8 cellular contexts compared by ENCODE assay signal in genomic region chr20:327041-327945, GRCh38. TPM values are rescaled to one million over a fixed set of nuclear protein-coding genes. Genes with fewer than 3 reads are reported as not detected.
DNase-seq lines count a peak whose midpoint lies in the region; ATAC-seq and TF ChIP-seq lines count a peak whose summit lies in the region.

No MANE protein-coding gene starts in this region.

- H3K4ac ChIP-seq in neuronal stem cell (ENCODE audit: low read length) = no peak overlapping the region

- no peak for TF ChIP-seq CTCF in GM12865 (IDR thresholded peaks at IDR 0.05; ENCODE audit: insufficient read depth, low read depth, low read length, missing control alignments)
- TF ChIP-seq CTCF in testis (IDR thresholded peaks at IDR 0.05) = no peak

- H3K4me3 ChIP-seq in GM12865 (ENCODE audit: low read depth, low read length) = peak overlapping the region; percentile 85
- peak overlapping the region; percentile 97 to 98 for H3K4me3 ChIP-seq in neuronal stem cell (ENCODE audit: low read length in 2 of 2)
- H3K4me3 ChIP-seq in testis = peak overlapping the region; percentile 79 to 80

- TF ChIP-seq POLR2A in testis (IDR thresholded peaks at IDR 0.05) = no peak

- no peak overlapping the region for H3K27ac Mint-ChIP-seq in activated naive CD4-positive, alpha-beta T cell treated with anti-CD3 and anti-CD28 coated beads, Interleukin-2, amount 50 U/mL, for 72 hours

- H4K91ac ChIP-seq in neuronal stem cell (ENCODE audit: low read depth, low read length, poor library complexity) = no peak overlapping the region

- H4K8ac ChIP-seq in neuronal stem cell (ENCODE audit: low read depth, low read length) = no peak overlapping the region

- intact Hi-C loops in testis (cut with DNase I; ENCODE audit: low total_unique reads) = loop anchor here (10.0 kb wide), 1 partner anchor 52 kb away; no protein-coding TSS in a partner anchor

- H2BK15ac ChIP-seq in neuronal stem cell (ENCODE audit: low read length) = no peak overlapping the region

- no peak overlapping the region for H2BK120ac ChIP-seq in neuronal stem cell (ENCODE audit: low read depth, low read length)

- H3K27ac ChIP-seq in neuronal stem cell (replicated peaks; ENCODE audit: low read length) = peak overlapping the region; percentile 25
- H3K27ac ChIP-seq in testis = peak overlapping the region; percentile 86 to 97

- peak overlapping the region; percentile 42 for H2AK5ac ChIP-seq in neuronal stem cell (ENCODE audit: low read depth, low read length)

- peak overlapping the region; percentile 60 for H3K4me2 ChIP-seq in neuronal stem cell (ENCODE audit: insufficient read depth, low read length, poor library complexity, severe bottlenecking)

- H3K18ac ChIP-seq in neuronal stem cell (ENCODE audit: low read length) = peak overlapping the region; percentile 84

- no CpG with 5 or more reads among the region's 50 CpGs for WGBS in neuronal stem cell (ENCODE audit: extremely low coverage in 2 of 2, insufficient read length in 2 of 2, insufficient replicate concordance in 1 of 2), 2 donors
- WGBS in testis, 2 donors = 2% methylated on average over 43 to 48 of the region's 50 CpGs

- peak; percentile 11 to 47 for ATAC-seq in activated naive CD4-positive, alpha-beta T cell treated with anti-CD3 and anti-CD28 coated beads, Interleukin-2, amount 50 U/mL, for 72 hours
- ATAC-seq in GM21367 (IDR thresholded peaks at IDR 0.05; ENCODE audit: unreplicated experiment) = no peak

- in situ Hi-C loops in SK-MEL-5 (cut with HindIII; ENCODE audit: low pct_unique_long_range_greater_than_20kb, low sequenced_read_pairs) = loop anchor here (10.0 kb wide), 1 partner anchor 62 kb away; no protein-coding TSS in a partner anchor

- peak overlapping the region; percentile 40 for H3K14ac ChIP-seq in neuronal stem cell (ENCODE audit: low read length)

- peaks cover 10% of the 10 kb centered on the region for H3K79me1 ChIP-seq in neuronal stem cell (ENCODE audit: low read depth, low read length)

- no peaks in the 10 kb centered on the region for H3K9me3 Mint-ChIP-seq in activated naive CD4-positive, alpha-beta T cell treated with anti-CD3 and anti-CD28 coated beads, Interleukin-2, amount 50 U/mL, for 72 hours

- no peak overlapping the region for H2AFZ ChIP-seq in neuronal stem cell (ENCODE audit: low read length)

- peak overlapping the region; percentile 49 for H2BK5ac ChIP-seq in neuronal stem cell (ENCODE audit: low read length)

- H3K23ac ChIP-seq in neuronal stem cell (ENCODE audit: low read depth, low read length, poor library complexity) = peak overlapping the region; percentile 77

- DNase-seq in GM12865 (ENCODE audit: low read depth) (peak; percentile 94), NAMALWA (ENCODE audit: low spot score) (peak; percentile 95), SK-MEL-5 (ENCODE audit: low read depth, low spot score) (peak; percentile 89), germinal center (ENCODE audit: low spot score) (peak; percentile 86), neuronal stem cell (ENCODE audit: low spot score) (peak; percentile 98), testis (peak; percentile 88)
- peak; percentile 80 to 92 for DNase-seq in activated naive CD4-positive, alpha-beta T cell treated with anti-CD3 and anti-CD28 coated beads, Interleukin-2, amount 50 U/mL, for 72 hours (ENCODE audit: low spot score in 2 of 2)

- no peak overlapping the region for H2BK12ac ChIP-seq in neuronal stem cell (ENCODE audit: low read length)

- H3K36me3 Mint-ChIP-seq in activated naive CD4-positive, alpha-beta T cell treated with anti-CD3 and anti-CD28 coated beads, Interleukin-2, amount 50 U/mL, for 72 hours = peaks cover 0 to 6% of the 10 kb centered on the region in 2 donors

- H3K27me3 ChIP-seq in neuronal stem cell (ENCODE audit: control insufficient read depth in 3 of 3, insufficient read depth in 3 of 3, low read depth in 1 of 3, low read length in 3 of 3) (no peaks in the 10 kb centered on the region), testis (no peaks in the 10 kb centered on the region)

- peak overlapping the region; percentile 88 for H3K9ac ChIP-seq in neuronal stem cell (ENCODE audit: low read depth, low read length, poor library complexity)

- H3K36me3 ChIP-seq in neuronal stem cell (replicated peaks in 1 of 2; ENCODE audit: control insufficient read depth in 2 of 2, insufficient read depth in 2 of 2, low read length in 2 of 2) = peaks cover 18 to 38% of the 10 kb centered on the region in 2 donors
- no peaks in the 10 kb centered on the region for H3K36me3 ChIP-seq in testis (ENCODE audit: low read depth, missing control alignments)

- H3K9me3 ChIP-seq in neuronal stem cell (replicated peaks in 1 of 2; ENCODE audit: control insufficient read depth in 2 of 2, insufficient read depth in 1 of 2, low read depth in 1 of 2, low read length in 2 of 2) (no peaks in the 10 kb centered on the region), testis (no peaks in the 10 kb centered on the region)

- peaks cover 25 to 36% of the 10 kb centered on the region in 2 donors for H3K4me1 ChIP-seq in neuronal stem cell (ENCODE audit: control insufficient read depth in 2 of 2, insufficient read depth in 1 of 2, low read depth in 1 of 2, low read length in 2 of 2)
- peaks cover 45% of the 10 kb centered on the region for H3K4me1 ChIP-seq in testis

RNA-seq across cellular contexts. Expression of gene SOX12, which starts 1.9 kb away (rescaled TPM):
- total RNA-seq in SK-MEL-5 (2014; rRNA removed; shearing (Covaris generic)) = 3.1 and 3.9 TPM in 2 replicates
- 30.3 and 31.9 TPM in 2 replicates for polyA plus RNA-seq in SK-MEL-5 (2015; cell fraction: cytosol; rRNA removed)
- polyA plus RNA-seq in SK-MEL-5 (2015; cell fraction: nucleus; rRNA removed) = 27.6 and 38.8 TPM in 2 replicates
- total RNA-seq in activated naive CD4-positive, alpha-beta T cell treated with anti-CD3 and anti-CD28 coated beads, Interleukin-2, amount 50 U/mL, for 72 hours = 10 to 100 TPM in 1 of 2 donors, 1 to 10 TPM in 1; 4.9 to 11.8 TPM
- polyA plus RNA-seq in neuronal stem cell (2013, experiment 1 of 2) = 52.4 TPM
- polyA plus RNA-seq in neuronal stem cell (2013, experiment 2 of 2) = 51.5 TPM
- total RNA-seq in testis = 10 to 100 TPM; 19.2 to 23.8 TPM
- 13.4 TPM for polyA plus RNA-seq in testis (ENCODE audit: insufficient read depth, low read depth, low replicate concordance)

RNA-seq across cellular contexts. Expression of gene NRSN2, which starts 19.6 kb away (rescaled TPM):
- 38.2 and 41.8 TPM in 2 replicates for total RNA-seq in SK-MEL-5 (2014; rRNA removed; shearing (Covaris generic))
- 115 and 130 TPM in 2 replicates for polyA plus RNA-seq in SK-MEL-5 (2015; cell fraction: cytosol; rRNA removed)
- polyA plus RNA-seq in SK-MEL-5 (2015; cell fraction: nucleus; rRNA removed) = 52.2 and 57.2 TPM in 2 replicates
- 1 to 10 TPM; 4.2 to 8.5 TPM for total RNA-seq in activated naive CD4-positive, alpha-beta T cell treated with anti-CD3 and anti-CD28 coated beads, Interleukin-2, amount 50 U/mL, for 72 hours
- 27.7 TPM for polyA plus RNA-seq in neuronal stem cell (2013, experiment 1 of 2)
- 26.1 TPM for polyA plus RNA-seq in neuronal stem cell (2013, experiment 2 of 2)
- 10 to 100 TPM; 62.4 to 79.0 TPM for total RNA-seq in testis
- 49.4 TPM for polyA plus RNA-seq in testis (ENCODE audit: insufficient read depth, low read depth, low replicate concordance)

RNA-seq across cellular contexts. Expression of gene ZCCHC3, which starts 29.9 kb away (rescaled TPM):
- total RNA-seq in SK-MEL-5 (2014; rRNA removed; shearing (Covaris generic)) = 25.5 and 29.7 TPM in 2 replicates
- 28.3 and 33.4 TPM in 2 replicates for polyA plus RNA-seq in SK-MEL-5 (2015; cell fraction: cytosol; rRNA removed)
- 27.1 and 31.9 TPM in 2 replicates for polyA plus RNA-seq in SK-MEL-5 (2015; cell fraction: nucleus; rRNA removed)
- total RNA-seq in activated naive CD4-positive, alpha-beta T cell treated with anti-CD3 and anti-CD28 coated beads, Interleukin-2, amount 50 U/mL, for 72 hours = 10 to 100 TPM; 15.4 to 17.0 TPM
- polyA plus RNA-seq in neuronal stem cell (2013, experiment 1 of 2) = 40.2 TPM
- polyA plus RNA-seq in neuronal stem cell (2013, experiment 2 of 2) = 40.1 TPM
- total RNA-seq in testis = 10 to 100 TPM; 29.1 to 34.9 TPM
- polyA plus RNA-seq in testis (ENCODE audit: insufficient read depth, low read depth, low replicate concordance) = 21.2 TPM

RNA-seq across cellular contexts. Expression of gene C20orf96, which starts 36.7 kb away (rescaled TPM):
- total RNA-seq in SK-MEL-5 (2014; rRNA removed; shearing (Covaris generic)) = 1.6 and 1.7 TPM in 2 replicates
- polyA plus RNA-seq in SK-MEL-5 (2015; cell fraction: cytosol; rRNA removed) = 3.0 and 6.1 TPM in 2 replicates
- polyA plus RNA-seq in SK-MEL-5 (2015; cell fraction: nucleus; rRNA removed) = 23.7 and 34.1 TPM in 2 replicates
- 10 to 100 TPM; 10.1 to 10.3 TPM for total RNA-seq in activated naive CD4-positive, alpha-beta T cell treated with anti-CD3 and anti-CD28 coated beads, Interleukin-2, amount 50 U/mL, for 72 hours
- 23.9 TPM for polyA plus RNA-seq in neuronal stem cell (2013, experiment 1 of 2)
- 23.8 TPM for polyA plus RNA-seq in neuronal stem cell (2013, experiment 2 of 2)
- total RNA-seq in testis = 10 to 100 TPM; 16.7 to 32.0 TPM
- 46.3 TPM for polyA plus RNA-seq in testis (ENCODE audit: insufficient read depth, low read depth, low replicate concordance)

RNA-seq across cellular contexts. Expression of gene TRIB3, which starts 53.3 kb away (rescaled TPM):
- total RNA-seq in SK-MEL-5 (2014; rRNA removed; shearing (Covaris generic)) = 146 and 157 TPM in 2 replicates
- polyA plus RNA-seq in SK-MEL-5 (2015; cell fraction: cytosol; rRNA removed) = 194 and 200 TPM in 2 replicates
- polyA plus RNA-seq in SK-MEL-5 (2015; cell fraction: nucleus; rRNA removed) = 55.7 and 57.4 TPM in 2 replicates
- 10 to 100 TPM; 31.3 to 39.4 TPM for total RNA-seq in activated naive CD4-positive, alpha-beta T cell treated with anti-CD3 and anti-CD28 coated beads, Interleukin-2, amount 50 U/mL, for 72 hours
- polyA plus RNA-seq in neuronal stem cell (2013, experiment 1 of 2) = 5.1 TPM
- 4.6 TPM for polyA plus RNA-seq in neuronal stem cell (2013, experiment 2 of 2)
- total RNA-seq in testis = 1 to 10 TPM; 2.9 to 3.6 TPM
- polyA plus RNA-seq in testis (ENCODE audit: insufficient read depth, low read depth, low replicate concordance) = 2.8 TPM
